In genomic region chr12:52870361-52871290, GRCh38 we compare ENCODE assay signal across 8 cellular contexts. TPM values are rescaled to one million over a fixed set of nuclear protein-coding genes. Genes with fewer than 3 reads are reported as not detected.
DNase-seq lines count a peak whose midpoint lies in the region; ATAC-seq and TF ChIP-seq lines count a peak whose summit lies in the region.

No MANE protein-coding gene starts in this region.

- peak in 1 of 2 experiments; percentile 69 for DNase-seq in Caco-2
- peak; percentile 75 for DNase-seq in LoVo (ENCODE audit: low spot score)
- peak; percentile 63 for DNase-seq in activated CD4-positive, alpha-beta T cell treated with anti-CD3 and anti-CD28 coated beads for 1 hour
- DNase-seq in chondrocyte (ENCODE audit: low spot score): no peak
- DNase-seq in medulla oblongata (ENCODE audit: extremely low spot score): peak; percentile 58
- peak; percentile 76 to 80 for DNase-seq in stimulated activated CD8-positive, alpha-beta memory T cell treated with anti-CD3 and anti-CD28 coated beads, Interleukin-2, amount 100 ng/mL, for 48 hours (ENCODE audit: low read depth in 2 of 2)

- H3K36me3 ChIP-seq in Caco-2 (ENCODE audit: control insufficient read depth, insufficient read depth, low read length): no peaks in the 10 kb centered on the region

- peak; percentile 46 to 70 for TF ChIP-seq CTCF in Caco-2 (IDR thresholded peaks at IDR 0.05; ENCODE audit: insufficient read depth in 1 of 2, low read depth in 1 of 2, low read length in 1 of 2, severe bottlenecking in 1 of 2, unreplicated experiment in 1 of 2)
- TF ChIP-seq CTCF in chondrocyte (IDR thresholded peaks at IDR 0.05): peak; percentile 86

- H3K4me3 Mint-ChIP-seq in Caco-2 (ENCODE audit: unreplicated experiment) (no peak overlapping the region), chondrocyte (ENCODE audit: unreplicated experiment) (no peak overlapping the region)

- H3K27me3 Mint-ChIP-seq in Caco-2 (ENCODE audit: insufficient read depth, unreplicated experiment): no peaks in the 10 kb centered on the region
- no peaks in the 10 kb centered on the region for H3K27me3 Mint-ChIP-seq in chondrocyte (ENCODE audit: low read depth)

- intact Hi-C loops in Caco-2 (cut with micrococcal nuclease; ENCODE audit: unreplicated experiment): loop anchor here (5.0 kb wide), 1 partner anchor 728 kb away; no protein-coding TSS in a partner anchor

- no peak overlapping the region for H3K4me3 ChIP-seq in Caco-2 (ENCODE audit: low read depth, low read length)

- H3K27ac Mint-ChIP-seq in Caco-2 (ENCODE audit: unreplicated experiment) (peak overlapping the region; percentile 53), chondrocyte (ENCODE audit: unreplicated experiment) (peak overlapping the region; percentile 98)

- no peaks in the 10 kb centered on the region for H3K9me3 ChIP-seq in Caco-2

- no TSS peak for BruUV-seq in Caco-2 (replicated peaks; lab: Mats Ljungman, UMichigan)

- POLR2A ChIA-PET in Caco-2 (lab: Charles Lee): no interaction called here

- CTCF ChIA-PET in Caco-2 (lab: Charles Lee): interaction anchor here (0.6 to 1.3 kb wide), 16 partner anchors 9 to 505 kb away, joined by 3 to 8 read pairs (median 4); partner anchors contain the start of genes EIF4B and KRT4

- ATAC-seq in GM19467 (IDR thresholded peaks at IDR 0.05; ENCODE audit: unreplicated experiment) (peak; percentile 57), HG02970 (IDR thresholded peaks at IDR 0.05; ENCODE audit: low FRiP score, unreplicated experiment) (no peak)

- H3K4me1 ChIP-seq in Caco-2: peaks cover 38% of the 10 kb centered on the region

- H3K36me3 Mint-ChIP-seq in Caco-2 (ENCODE audit: insufficient read depth, unreplicated experiment): no peaks in the 10 kb centered on the region
- no peaks in the 10 kb centered on the region for H3K36me3 Mint-ChIP-seq in chondrocyte (ENCODE audit: low read depth)

- H3K27me3 ChIP-seq in Caco-2 (replicated peaks; ENCODE audit: control insufficient read depth, insufficient read depth, low read length): no peaks in the 10 kb centered on the region

- H3K4me1 Mint-ChIP-seq in Caco-2 (ENCODE audit: low read depth, unreplicated experiment): peaks cover 32% of the 10 kb centered on the region
- peaks cover 53% of the 10 kb centered on the region for H3K4me1 Mint-ChIP-seq in chondrocyte (ENCODE audit: low read depth)

- H3K9me3 Mint-ChIP-seq in Caco-2 (ENCODE audit: unreplicated experiment) (no peaks in the 10 kb centered on the region), chondrocyte (ENCODE audit: low read depth) (no peaks in the 10 kb centered on the region)

RNA-seq across cellular contexts. Expression of gene KRT78, which starts 21.8 kb away (rescaled TPM):
- total RNA-seq in Caco-2 (2022) (not detected in 2 replicates), chondrocyte (not detected in 3 replicates)

RNA-seq across cellular contexts. Expression of gene KRT8, which starts 34.2 kb away (rescaled TPM):
- total RNA-seq in Caco-2 (2022): 3,707 and 3,725 TPM in 2 replicates
- 11.3 to 15.7 TPM (median 13.0 TPM) in 3 replicates for total RNA-seq in chondrocyte

RNA-seq across cellular contexts. Expression of gene KRT79, which starts 36.5 kb away (rescaled TPM):
- not detected in 2 replicates for total RNA-seq in Caco-2 (2022)
- 0.10 to 0.31 TPM (median 0.19 TPM) in 3 replicates for total RNA-seq in chondrocyte

RNA-seq across cellular contexts. Expression of gene KRT4, which starts 56.7 kb away (rescaled TPM):
- total RNA-seq in Caco-2 (2022) (3.4 and 5.2 TPM in 2 replicates), chondrocyte (0.41 to 0.90 TPM in 2 of 3 replicates, not detected in the other)

Comparison
In these comparisons a context has a peak if more than half of its experiments do, and no peak if none do; other contexts are left out.
1. RNA of gene KRT8, which starts 34.2 kb away (total RNA-seq): 3,707 to 3,725 TPM in Caco-2; 11.3 to 15.7 TPM in chondrocyte; every median in the first group is over 100 times any median in the second.